In genomic region chr3:69014022-69014580, GRCh38 we compare ENCODE assay signal across 8 cellular contexts. TPM values are rescaled to one million over a fixed set of nuclear protein-coding genes. Genes with fewer than 3 reads are reported as not detected.
A peak's percentile ranks its signal among the peaks of the same experiment; 100 is the strongest.
DNase-seq lines count a peak whose midpoint lies in the region; ATAC-seq, FAIRE-seq and TF ChIP-seq lines count a peak whose summit lies in the region.

No MANE protein-coding gene starts in this region.

- H3K4me3 ChIP-seq in cardiac muscle cell (peak overlapping the region; percentile 66), astrocyte (ENCODE audit: insufficient read depth, low read depth, low read length) (peak overlapping the region; percentile 69), lower leg skin (ENCODE audit: low read depth, poor library complexity, severe bottlenecking) (peak overlapping the region; percentile 97), upper lobe of right lung (peak overlapping the region; percentile 86)

- peaks cover 34% of the 10 kb centered on the region for H3K4me1 Mint-ChIP-seq in astrocyte (ENCODE audit: low read depth, unreplicated experiment)

- DNase-seq in cardiac muscle cell (ENCODE audit: low read depth in 1 of 2, low spot score in 1 of 2) (no peak), left cardiac atrium (no peak), astrocyte (ENCODE audit: low read depth) (no peak), lower leg skin (ENCODE audit: low spot score in 2 of 2) (no peak), upper lobe of right lung (no peak), posterior vena cava (ENCODE audit: low spot score) (no peak), NCI-H1417 (lab: John Stamatoyannopoulos, UW) (no peak), DMS53 treated with DMSO at 0.1 percent for 48 hours (lab: John Stamatoyannopoulos, UW; ENCODE audit: unreplicated experiment) (no peak)

- TF ChIP-seq CTCF in cardiac muscle cell (IDR thresholded peaks at IDR 0.05; ENCODE audit: low read depth, low read length) (no peak), astrocyte (IDR thresholded peaks at IDR 0.05; ENCODE audit: insufficient read depth, low read depth, low read length) (no peak), lower leg skin (IDR thresholded peaks at IDR 0.05) (no peak), upper lobe of right lung (IDR thresholded peaks at IDR 0.05) (no peak)

- TF ChIP-seq POLR2A in lower leg skin (IDR thresholded peaks at IDR 0.05): no peak

- H3K79me2 ChIP-seq in astrocyte (ENCODE audit: insufficient read depth, low read length): peaks cover 5% of the 10 kb centered on the region

- intact Hi-C loops in left cardiac atrium (cut with DNase I) (no loop called here), lower leg skin (cut with DNase I; ENCODE audit: low total_unique reads) (no loop called here), upper lobe of right lung (cut with DNase I) (no loop called here), posterior vena cava (cut with DNase I) (no loop called here)

- peaks cover 8% of the 10 kb centered on the region for H3K36me3 Mint-ChIP-seq in astrocyte (ENCODE audit: low read depth, unreplicated experiment)

- H3K27me3 ChIP-seq in cardiac muscle cell (no peaks in the 10 kb centered on the region), astrocyte (ENCODE audit: insufficient read depth, low read length) (no peaks in the 10 kb centered on the region), upper lobe of right lung (no peaks in the 10 kb centered on the region)

- peaks cover 2% of the 10 kb centered on the region for H3K4me1 ChIP-seq in cardiac muscle cell (ENCODE audit: low read depth)
- H3K4me1 ChIP-seq in astrocyte (ENCODE audit: insufficient read depth, low read length): peaks cover 30% of the 10 kb centered on the region
- peaks cover 25% of the 10 kb centered on the region for H3K4me1 ChIP-seq in upper lobe of right lung

- H4K20me1 ChIP-seq in astrocyte (ENCODE audit: insufficient read depth, low read length): no peaks in the 10 kb centered on the region

- H2AFZ ChIP-seq in astrocyte (ENCODE audit: low read depth, low read length): peak overlapping the region; percentile 89

- no peak for FAIRE-seq in astrocyte (lab: Jason Lieb, UNC)

- peak overlapping the region; percentile 87 for H3K4me3 Mint-ChIP-seq in astrocyte (ENCODE audit: unreplicated experiment)

- H3K9me3 ChIP-seq in cardiac muscle cell (ENCODE audit: low read depth): no peaks in the 10 kb centered on the region
- no peaks in the 10 kb centered on the region for H3K9me3 ChIP-seq in astrocyte (ENCODE audit: insufficient read depth, low read depth, low read length)
- no peaks in the 10 kb centered on the region for H3K9me3 ChIP-seq in upper lobe of right lung

- H3K36me3 ChIP-seq in cardiac muscle cell (peaks cover 7% of the 10 kb centered on the region), astrocyte (ENCODE audit: insufficient read depth, low read length) (peaks cover 15% of the 10 kb centered on the region), upper lobe of right lung (peaks cover 10% of the 10 kb centered on the region)

- no peaks in the 10 kb centered on the region for H3K27me3 Mint-ChIP-seq in astrocyte (ENCODE audit: low read depth, unreplicated experiment)

- no peak for ATAC-seq in left cardiac atrium
- no peak for ATAC-seq in upper lobe of right lung

- H3K27ac ChIP-seq in cardiac muscle cell: no peak overlapping the region
- H3K27ac ChIP-seq in astrocyte (ENCODE audit: low read depth, low read length): peak overlapping the region; percentile 84
- H3K27ac ChIP-seq in upper lobe of right lung: peak overlapping the region; percentile 100

- H3K27ac Mint-ChIP-seq in astrocyte (ENCODE audit: unreplicated experiment): peak overlapping the region; percentile 80

- WGBS in lower leg skin, 2 donors: 12% methylated on average over 11 of the region's 11 CpGs

- H3K9ac ChIP-seq in astrocyte (ENCODE audit: low read length): peak overlapping the region; percentile 90

- peak overlapping the region; percentile 83 for H3K4me2 ChIP-seq in astrocyte (ENCODE audit: low read length)

- H3K9me3 Mint-ChIP-seq in astrocyte (ENCODE audit: unreplicated experiment): no peaks in the 10 kb centered on the region

RNA-seq across cellular contexts. Expression of gene EOGT, which starts 0.6 kb away (rescaled TPM):
- 10.1 and 16.9 TPM in 2 replicates for total RNA-seq in cardiac muscle cell
- polyA plus RNA-seq in cardiac muscle cell: 11.3 and 13.3 TPM in 2 replicates
- 10 to 100 TPM; 34.8 to 58.9 TPM for total RNA-seq in left cardiac atrium
- total RNA-seq in astrocyte: 32.3 and 35.2 TPM in 2 replicates
- total RNA-seq in lower leg skin: 10 to 100 TPM; 11.3 to 22.8 (median 16.0) TPM
- total RNA-seq in upper lobe of right lung: 36.4 TPM
- 10 to 100 TPM; 67.6 to 87.8 TPM for total RNA-seq in posterior vena cava

RNA-seq across cellular contexts. Expression of gene TMF1, which starts 38.0 kb away (rescaled TPM):
- total RNA-seq in cardiac muscle cell (16.1 and 21.6 TPM in 2 replicates), left cardiac atrium (10 to 100 TPM; 21.4 to 29.6 TPM), astrocyte (46.0 and 46.8 TPM in 2 replicates), lower leg skin (10 to 100 TPM; 21.1 to 27.7 (median 24.9) TPM), upper lobe of right lung (38.0 TPM), posterior vena cava (10 to 100 TPM; 30.7 to 41.0 TPM)
- 18.4 and 24.1 TPM in 2 replicates for polyA plus RNA-seq in cardiac muscle cell
